Comparison of ENCODE assay signal across 8 cellular contexts in the genomic region with DNA sequence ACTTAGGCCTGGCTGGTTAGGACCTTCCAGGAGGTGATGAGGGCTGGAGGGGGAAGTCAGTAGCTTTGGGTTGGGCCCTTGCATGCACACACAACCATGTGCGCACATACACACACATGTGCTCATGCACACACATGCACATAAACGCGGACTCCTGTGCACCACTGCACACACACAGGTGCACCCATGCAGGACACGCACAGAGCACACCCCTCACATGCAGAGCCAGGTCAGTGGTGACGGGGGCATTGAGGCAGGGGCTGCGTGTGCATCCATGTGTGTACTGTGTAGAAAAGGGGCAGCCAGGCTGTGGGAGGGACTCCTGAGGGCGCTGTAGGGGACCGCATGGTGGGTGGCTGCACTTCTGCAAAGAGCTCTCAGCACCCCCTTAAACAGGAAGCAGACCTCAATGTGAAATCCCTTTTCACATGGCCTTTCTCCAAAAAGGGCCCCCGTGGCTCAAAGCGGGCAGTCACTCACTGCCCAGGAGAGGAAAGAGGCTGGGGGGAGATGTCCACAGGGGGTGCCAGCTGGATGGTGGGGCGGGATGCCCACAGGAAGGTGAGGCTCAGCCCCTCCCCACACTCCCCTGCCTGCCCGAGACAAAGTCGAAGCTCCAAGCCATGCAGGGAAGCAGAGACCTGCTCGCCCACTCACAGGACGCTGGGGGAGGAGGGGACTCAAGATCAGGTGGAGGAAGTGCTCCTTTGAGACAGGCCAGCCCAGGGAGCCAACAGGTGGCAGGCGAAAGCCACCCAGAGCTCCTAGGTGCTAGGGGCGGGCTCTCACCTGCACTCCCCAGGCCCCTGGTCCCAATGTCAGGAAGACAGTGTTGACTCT.
DNase-seq lines count a peak whose midpoint lies in the region; ATAC-seq, FAIRE-seq and TF ChIP-seq lines count a peak whose summit lies in the region.

No MANE protein-coding gene starts in this region.

- H3K14ac ChIP-seq in H1 (ENCODE audit: insufficient read length), result no peak overlapping the region

- H2BK15ac ChIP-seq in H1 (ENCODE audit: low read length), result peak overlapping the region; percentile 81; the same call in 1 of the 2 replicates

- peaks cover 54% of the 10 kb centered on the region for H3K4me1 ChIP-seq in CD8-positive, alpha-beta memory T cell (ENCODE audit: insufficient read depth, low read length)
- H3K4me1 ChIP-seq in H1 (replicated peaks in 1 of 4; ENCODE audit: control insufficient read depth in 3 of 4, insufficient read depth in 4 of 4, low read length in 3 of 4) (peaks cover 0 to 3% (median 1%) of the 10 kb centered on the region in 4 experiments; a peak in 1 of 7 replicates), aorta (ENCODE audit: control insufficient read depth in 1 of 2, insufficient read depth in 2 of 2, low read length in 2 of 2) (no peaks in the 10 kb centered on the region)

- no peak overlapping the region for H3K9ac ChIP-seq in H1 (replicated peaks in 1 of 4; ENCODE audit: extremely low read depth in 1 of 4, low read depth in 3 of 4, low read length in 3 of 4)

- H3K9me3 Mint-ChIP-seq in CD8-positive, alpha-beta memory T cell, result no peaks in the 10 kb centered on the region

- no peak for TF ChIP-seq EP300 in H1 (IDR thresholded peaks at IDR 0.05; ENCODE audit: borderline replicate concordance in 1 of 2, low read depth in 2 of 2, low read length in 2 of 2)

- ATAC-seq in GM21360 (IDR thresholded peaks at IDR 0.05; ENCODE audit: unreplicated experiment) (peak; percentile 49), aorta (ENCODE audit: low FRiP score) (no peak)

- H3K36me3 Mint-ChIP-seq in CD8-positive, alpha-beta memory T cell, result peaks cover 0 to 97% (median 0%) of the 10 kb centered on the region in 3 donors

- H3K9me3 ChIP-seq in CD8-positive, alpha-beta memory T cell (ENCODE audit: low read length), result no peaks in the 10 kb centered on the region
- H3K9me3 ChIP-seq in H1 (ENCODE audit: insufficient read depth in 2 of 2, low read depth in 1 of 2, low read length in 1 of 2), result no peaks in the 10 kb centered on the region
- H3K9me3 ChIP-seq in aorta (ENCODE audit: control insufficient read depth, low read length), result no peaks in the 10 kb centered on the region

- H3K27ac ChIP-seq in CD8-positive, alpha-beta memory T cell (ENCODE audit: low read depth, low read length), result no peak overlapping the region
- H3K27ac ChIP-seq in H1 (ENCODE audit: low read depth, low read length), result no peak overlapping the region
- no peak overlapping the region for H3K27ac ChIP-seq in aorta (ENCODE audit: low read depth in 1 of 2, low read length in 2 of 2)

- no peaks in the 10 kb centered on the region for H3K27me3 Mint-ChIP-seq in CD8-positive, alpha-beta memory T cell

- CTCF ChIA-PET in CD8-positive, alpha-beta memory T cell (lab: Charles Lee), result interaction anchor here (0.8 to 4.1 kb wide), 16 partner anchors 9 to 185 kb away, joined by 3 to 23 read pairs (median 4); partner anchors contain the start of gene ITPKB
- CTCF ChIA-PET in H1 (lab: Charles Lee; ENCODE audit: partially characterized antibody), result interaction anchor here (0.9 to 3.9 kb wide), 6 partner anchors 10 to 185 kb away, joined by 3 to 17 read pairs (median 6); no protein-coding TSS in a partner anchor

- no peak for TF ChIP-seq POLR2A in H1 (IDR thresholded peaks at IDR 0.05; ENCODE audit: control extremely low read depth in 1 of 2, low read depth in 2 of 2, low read length in 2 of 2)

- no peak for TF ChIP-seq CTCF in H1 (IDR thresholded peaks at IDR 0.05; ENCODE audit: control extremely low read depth in 1 of 3, insufficient read depth in 1 of 3, low read depth in 1 of 3, low read length in 3 of 3)

- peak overlapping the region; percentile 90; the same call in 1 of the 2 replicates for H2BK12ac ChIP-seq in H1 (ENCODE audit: low read depth, low read length)

- peak overlapping the region; percentile 70 for H3K4ac ChIP-seq in H1 (replicated peaks; ENCODE audit: insufficient read length, low read depth, low read length)

- H3K79me2 ChIP-seq in H1 (ENCODE audit: control insufficient read depth in 1 of 2, insufficient read depth in 2 of 2, low read length in 2 of 2), result no peaks in the 10 kb centered on the region

- H3K56ac ChIP-seq in H1 (replicated peaks; ENCODE audit: insufficient read length, low read depth, low read length), result no peak overlapping the region

- no peaks in the 10 kb centered on the region for H4K20me1 ChIP-seq in H1 (replicated peaks in 1 of 2; ENCODE audit: control insufficient read depth in 1 of 2, insufficient read depth in 2 of 2, low read length in 2 of 2)

- no peaks in the 10 kb centered on the region for H3K79me1 ChIP-seq in H1 (ENCODE audit: low read depth, low read length)

- H2BK120ac ChIP-seq in H1 (replicated peaks; ENCODE audit: low read depth, low read length), result no peak overlapping the region

- WGBS in H1 (ENCODE audit: extremely low coverage in 1 of 2, insufficient coverage in 1 of 2, insufficient read length in 1 of 2, insufficient replicate concordance in 2 of 2, low coverage in 1 of 2, low lambda C conversion rate in 2 of 2, missing lambda C conversion rate in 1 of 2), 2 experiments, result 87% methylated on average over 16 of the region's 17 CpGs; no CpG with 5 or more reads in 1 of the 2 experiments
- 83 to 89% methylated on average over 17 of the region's 17 CpGs for WGBS in aorta, 2 donors

- H3K36me3 ChIP-seq in CD8-positive, alpha-beta memory T cell (ENCODE audit: insufficient read depth, low read length), result peaks cover 56% of the 10 kb centered on the region
- H3K36me3 ChIP-seq in H1 (ENCODE audit: control insufficient read depth in 2 of 4, insufficient read depth in 4 of 4, low read length in 3 of 4), result no peaks in the 10 kb centered on the region
- H3K36me3 ChIP-seq in aorta (ENCODE audit: control insufficient read depth in 1 of 2, insufficient read depth in 2 of 2, low read length in 1 of 2), result no peaks in the 10 kb centered on the region

- H3K23ac ChIP-seq in H1 (ENCODE audit: insufficient read length), result no peak overlapping the region

- H3K4me3 ChIP-seq in CD8-positive, alpha-beta memory T cell (ENCODE audit: low read length), result no peak overlapping the region
- H3K4me3 ChIP-seq in H1 (ENCODE audit: extremely low read depth in 1 of 4, insufficient read depth in 2 of 4, low read depth in 3 of 4, low read length in 4 of 4) (no peak overlapping the region), aorta (ENCODE audit: low read length in 2 of 2) (no peak overlapping the region)

- H3K4me3 Mint-ChIP-seq in CD8-positive, alpha-beta memory T cell, result peak overlapping the region in 6 of 7 donors; percentile 26 to 76 (median 61)

- no peaks in the 10 kb centered on the region for H3K23me2 ChIP-seq in H1 (ENCODE audit: low read depth, low read length)

- no peaks in the 10 kb centered on the region for H3K27me3 ChIP-seq in CD8-positive, alpha-beta memory T cell (ENCODE audit: insufficient read depth, low read length, poor library complexity, severe bottlenecking)
- H3K27me3 ChIP-seq in H1 (replicated peaks in 1 of 4; ENCODE audit: control insufficient read depth in 3 of 4, extremely low read depth in 1 of 4, insufficient read depth in 3 of 4, low read length in 3 of 4) (no peaks in the 10 kb centered on the region; a peak in 1 of 7 replicates), aorta (ENCODE audit: control insufficient read depth in 1 of 2, insufficient read depth in 2 of 2, low read length in 1 of 2) (no peaks in the 10 kb centered on the region)

- H2AK5ac ChIP-seq in H1 (ENCODE audit: low read depth, low read length), result peak overlapping the region; percentile 54; the same call in 1 of the 2 replicates

- H3K27ac Mint-ChIP-seq in CD8-positive, alpha-beta memory T cell, result peak overlapping the region; percentile 67 to 93 (median 90)

- H4K8ac ChIP-seq in H1 (ENCODE audit: extremely low read depth, insufficient read depth, low read length), result peak overlapping the region; percentile 11; the same call in 1 of the 2 replicates

- H3K4me1 Mint-ChIP-seq in CD8-positive, alpha-beta memory T cell, result peaks cover 6 to 46% (median 46%) of the 10 kb centered on the region in 3 donors

- H2BK20ac ChIP-seq in H1 (ENCODE audit: low read length), result no peak overlapping the region

- intact Hi-C loops in aorta (cut with DNase I), result no loop called here

- H3K4me2 ChIP-seq in H1 (ENCODE audit: insufficient read depth in 1 of 2, low read depth in 2 of 2, low read length in 2 of 2), result no peak overlapping the region

- H4K91ac ChIP-seq in H1 (replicated peaks; ENCODE audit: insufficient read length, low read length), result no peak overlapping the region

- peak in 3 of 5 donors; percentile 23 to 68 (median 62) for DNase-seq in CD8-positive, alpha-beta memory T cell
- DNase-seq in NOMO-1 (lab: John Stamatoyannopoulos, UW; ENCODE audit: unreplicated experiment in 2 of 2), result peak; percentile 46 to 49
- DNase-seq in H1 (ENCODE audit: low read depth in 1 of 2, low spot score in 2 of 2), result no peak
- DNase-seq in aorta, result peak; percentile 39 to 72
- no peak for DNase-seq in NCI-H1436 (lab: John Stamatoyannopoulos, UW)
- DNase-seq in HK-2 (ENCODE audit: unreplicated experiment), result no peak
- DNase-seq in activated CD8-positive, alpha-beta memory T cell treated with anti-CD3 and anti-CD28 coated beads for 24 hours, result no peak

- POLR2A ChIA-PET in CD8-positive, alpha-beta memory T cell (lab: Charles Lee), result interaction anchor here (0.6 to 2.1 kb wide), 5 partner anchors 9 to 93 kb away, joined by 3 to 8 read pairs (median 3); no protein-coding TSS in a partner anchor
- POLR2A ChIA-PET in H1 (lab: Charles Lee; ENCODE audit: partially characterized antibody), result no interaction called here

- no peak overlapping the region; the same call in 1 of the 2 replicates for H3K18ac ChIP-seq in H1 (ENCODE audit: extremely low read depth, low read length)

- H2AFZ ChIP-seq in H1 (ENCODE audit: low read length), result no peak overlapping the region

- H2BK5ac ChIP-seq in H1 (ENCODE audit: low read depth, low read length), result peak overlapping the region; percentile 81; the same call in 1 of the 2 replicates

- no peak for FAIRE-seq in H1 (lab: Jason Lieb, UNC)

- TF ChIP-seq RAD21 in H1 (IDR thresholded peaks at IDR 0.05 in 1 of 2, conservative IDR thresholded peaks at IDR 0.05 in 1 of 2; ENCODE audit: low read depth in 2 of 2, low read length in 2 of 2), result no peak

- H4K5ac ChIP-seq in H1 (ENCODE audit: insufficient read length, low read depth, low read length), result no peak overlapping the region

TF ChIP-seq in H1, 55 proteins besides CTCF, POLR2A, EP300 and RAD21 (continues in another document):
- TF ChIP-seq SIRT6 (IDR thresholded peaks at IDR 0.05; ENCODE audit: low read length), result no peak

Comparison
In these comparisons a context has a peak if more than half of its experiments do, and no peak if none do; other contexts are left out.
1. DNase-seq: peak in CD8-positive, alpha-beta memory T cell (3 of 5), NOMO-1 (2 of 2) and aorta (2 of 2); none in H1 (0 of 2), NCI-H1436 (single experiment), HK-2 (single experiment) and activated CD8-positive, alpha-beta memory T cell treated with anti-CD3 and anti-CD28 coated beads for 24 hours (single experiment).